In genomic region chr12:122889658-122890561, GRCh38 we compare ENCODE assay signal across 9 cellular contexts. TPM values are rescaled to one million over a fixed set of nuclear protein-coding genes. Genes with fewer than 3 reads are reported as not detected.
DNase-seq lines count a peak whose midpoint lies in the region; ATAC-seq, FAIRE-seq and TF ChIP-seq lines count a peak whose summit lies in the region.
"Had no signal": no experiment of that assay in that cellular context is flagged by ENCODE, and none has a peak within 500 bp of the region (broad histone marks: within the 10 kb centered on the region; RNA-seq: fewer than 3 reads in every experiment).

No MANE protein-coding gene starts in this region.

- no peak overlapping the region for H2AFZ ChIP-seq in neuronal stem cell (ENCODE audit: low read length)

- no peak overlapping the region for H2BK5ac ChIP-seq in neuronal stem cell (ENCODE audit: low read length)

- H3K79me1 ChIP-seq in neuronal stem cell (ENCODE audit: low read depth, low read length): peaks cover 9% of the 10 kb centered on the region

- no CpG with 5 or more reads among the region's 19 CpGs for WGBS in neuronal stem cell (ENCODE audit: extremely low coverage in 2 of 2, insufficient read length in 2 of 2, insufficient replicate concordance in 1 of 2), 2 donors

- no peak overlapping the region for H2BK12ac ChIP-seq in neuronal stem cell (ENCODE audit: low read length)

- no peaks in the 10 kb centered on the region for H3K9me3 ChIP-seq in neuronal stem cell (replicated peaks in 1 of 2; ENCODE audit: control insufficient read depth in 2 of 2, insufficient read depth in 1 of 2, low read depth in 1 of 2, low read length in 2 of 2)

- H3K4me3 Mint-ChIP-seq in central memory CD8-positive, alpha-beta T cell: peak overlapping the region; percentile 69
- no peak overlapping the region for H3K4me3 Mint-ChIP-seq in osteocyte (ENCODE audit: unreplicated experiment)

- FAIRE-seq in D721Med (lab: Jason Lieb, UNC): no peak
- no peak for FAIRE-seq in frontal cortex (lab: Jason Lieb, UNC)

- no peaks in the 10 kb centered on the region for H3K27me3 ChIP-seq in neuronal stem cell (ENCODE audit: control insufficient read depth in 3 of 3, insufficient read depth in 3 of 3, low read depth in 1 of 3, low read length in 3 of 3)

- peaks cover 78% of the 10 kb centered on the region for H3K4me1 Mint-ChIP-seq in central memory CD8-positive, alpha-beta T cell
- peaks cover 83% of the 10 kb centered on the region for H3K4me1 Mint-ChIP-seq in osteocyte (ENCODE audit: unreplicated experiment)

- no peak overlapping the region for H4K8ac ChIP-seq in neuronal stem cell (ENCODE audit: low read depth, low read length)

- H3K27ac Mint-ChIP-seq in central memory CD8-positive, alpha-beta T cell (ENCODE audit: low read depth): peak overlapping the region; percentile 91
- peak overlapping the region; percentile 95 for H3K27ac Mint-ChIP-seq in osteocyte (ENCODE audit: unreplicated experiment)

- TF ChIP-seq CTCF in D721Med (IDR thresholded peaks at IDR 0.05; ENCODE audit: insufficient read depth, missing control alignments) (peak; percentile 17), osteocyte (IDR thresholded peaks at IDR 0.05) (no peak)

- H3K9ac ChIP-seq in neuronal stem cell (ENCODE audit: low read depth, low read length, poor library complexity): no peak overlapping the region

- H3K27ac ChIP-seq in neuronal stem cell (replicated peaks; ENCODE audit: low read length): no peak overlapping the region

- no peak overlapping the region for H2BK15ac ChIP-seq in neuronal stem cell (ENCODE audit: low read length)

- H3K9me3 Mint-ChIP-seq in central memory CD8-positive, alpha-beta T cell: no peaks in the 10 kb centered on the region
- H3K9me3 Mint-ChIP-seq in osteocyte (ENCODE audit: unreplicated experiment): no peaks in the 10 kb centered on the region

- no peak overlapping the region for H3K23ac ChIP-seq in neuronal stem cell (ENCODE audit: low read depth, low read length, poor library complexity)

- peaks cover 18% of the 10 kb centered on the region for H3K36me3 Mint-ChIP-seq in central memory CD8-positive, alpha-beta T cell (ENCODE audit: insufficient read depth)
- no peaks in the 10 kb centered on the region for H3K36me3 Mint-ChIP-seq in osteocyte (ENCODE audit: unreplicated experiment)

- DNase-seq in D721Med (ENCODE audit: insufficient read length, low spot score): no peak
- DNase-seq in NCI-H524 treated with DMSO at 0.1 percent for 48 hours (lab: John Stamatoyannopoulos, UW): peak; percentile 48
- DNase-seq in central memory CD8-positive, alpha-beta T cell (ENCODE audit: low spot score in 2 of 2): no peak
- no peak for DNase-seq in osteocyte (ENCODE audit: extremely low spot score, unreplicated experiment)
- DNase-seq in NCI-H446 (lab: John Stamatoyannopoulos, UW): no peak
- DNase-seq in neuronal stem cell (ENCODE audit: low spot score): no peak
- DNase-seq in frontal cortex (ENCODE audit: low spot score in 2 of 2): no peak

- peaks cover 40 to 52% of the 10 kb centered on the region in 2 donors for H3K4me1 ChIP-seq in neuronal stem cell (ENCODE audit: control insufficient read depth in 2 of 2, insufficient read depth in 1 of 2, low read depth in 1 of 2, low read length in 2 of 2)

- no peak overlapping the region for H3K4me3 ChIP-seq in neuronal stem cell (ENCODE audit: low read length in 2 of 2)

- no peak overlapping the region for H3K18ac ChIP-seq in neuronal stem cell (ENCODE audit: low read length)

- H3K36me3 ChIP-seq in neuronal stem cell (replicated peaks in 1 of 2; ENCODE audit: control insufficient read depth in 2 of 2, insufficient read depth in 2 of 2, low read length in 2 of 2): peaks cover 0 to 4% of the 10 kb centered on the region in 2 donors

- H3K4ac ChIP-seq in neuronal stem cell (ENCODE audit: low read length): no peak overlapping the region

- H3K14ac ChIP-seq in neuronal stem cell (ENCODE audit: low read length): no peak overlapping the region

- no peak overlapping the region for H4K91ac ChIP-seq in neuronal stem cell (ENCODE audit: low read depth, low read length, poor library complexity)

- H3K4me2 ChIP-seq in neuronal stem cell (ENCODE audit: insufficient read depth, low read length, poor library complexity, severe bottlenecking): no peak overlapping the region

- ATAC-seq in central memory CD8-positive, alpha-beta T cell (replicated peaks; ENCODE audit: extremely low read depth, poor library complexity, severe bottlenecking): no peak
- no peak for ATAC-seq in HG03159 (IDR thresholded peaks at IDR 0.05; ENCODE audit: unreplicated experiment)
- ATAC-seq: left colon had no signal

- H3K27me3 Mint-ChIP-seq in central memory CD8-positive, alpha-beta T cell: no peaks in the 10 kb centered on the region
- H3K27me3 Mint-ChIP-seq in osteocyte (ENCODE audit: unreplicated experiment): no peaks in the 10 kb centered on the region

- H2BK120ac ChIP-seq in neuronal stem cell (ENCODE audit: low read depth, low read length): no peak overlapping the region

- no peak overlapping the region for H2AK5ac ChIP-seq in neuronal stem cell (ENCODE audit: low read depth, low read length)

RNA-seq across cellular contexts. Expression of gene VPS37B, which starts 6.0 kb away (rescaled TPM):
- total RNA-seq in osteocyte (27.5 and 29.9 TPM in 2 replicates), frontal cortex (13.0 TPM)
- polyA plus RNA-seq in neuronal stem cell (2013, experiment 1 of 2): 26.4 TPM
- polyA plus RNA-seq in neuronal stem cell (2013, experiment 2 of 2): 26.7 TPM

RNA-seq across cellular contexts. Expression of gene HIP1R, which starts 54.7 kb away (rescaled TPM):
- total RNA-seq in osteocyte (26.0 and 31.3 TPM in 2 replicates), frontal cortex (88.0 TPM)
- 16.8 TPM for polyA plus RNA-seq in neuronal stem cell (2013, experiment 1 of 2)
- polyA plus RNA-seq in neuronal stem cell (2013, experiment 2 of 2): 16.3 TPM
